ENCODE assay signal across 1 cellular context in genomic region chr6:18265787-18266523, GRCh38.
TF ChIP-seq lines count a peak whose summit lies in the region.

No MANE protein-coding gene starts in this region.

TF ChIP-seq in IMR-90, 13 proteins besides CTCF, POLR2A, EP300 and RAD21 (continued from another document):
- TF ChIP-seq ELK1 (IDR thresholded peaks at IDR 0.05; ENCODE audit: borderline replicate concordance, low read depth, low read length): no peak
